Comparison of ENCODE assay signal across 21 cellular contexts in the genomic region with DNA sequence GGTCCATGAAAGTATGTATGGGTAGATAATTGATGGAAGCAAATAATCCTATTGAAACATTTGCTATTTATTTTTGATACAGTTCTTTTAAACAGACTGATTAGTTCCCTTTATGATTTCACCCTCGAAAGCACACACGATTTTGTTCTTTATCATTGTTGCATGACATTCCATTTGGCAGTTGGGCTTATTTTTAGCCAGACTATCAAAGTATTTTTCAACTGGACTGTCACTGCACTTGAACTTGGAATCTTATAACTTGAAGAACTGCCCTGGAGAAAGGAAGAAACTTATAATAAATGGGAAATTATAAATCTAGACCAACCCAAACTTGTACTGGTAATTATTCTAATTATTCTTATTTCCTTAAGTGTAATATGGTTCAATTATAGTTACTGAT. TPM values are rescaled to one million over a fixed set of nuclear protein-coding genes. Genes with fewer than 3 reads are reported as not detected.
A peak's percentile ranks its signal among the peaks of the same experiment; 100 is the strongest.
DNase-seq lines count a peak whose midpoint lies in the region; ATAC-seq and TF ChIP-seq lines count a peak whose summit lies in the region.
"Had no signal": no experiment of that assay in that cellular context is flagged by ENCODE, and none has a peak within 500 bp of the region (broad histone marks: within the 10 kb centered on the region; RNA-seq: fewer than 3 reads in every experiment).

A gene with protein sequence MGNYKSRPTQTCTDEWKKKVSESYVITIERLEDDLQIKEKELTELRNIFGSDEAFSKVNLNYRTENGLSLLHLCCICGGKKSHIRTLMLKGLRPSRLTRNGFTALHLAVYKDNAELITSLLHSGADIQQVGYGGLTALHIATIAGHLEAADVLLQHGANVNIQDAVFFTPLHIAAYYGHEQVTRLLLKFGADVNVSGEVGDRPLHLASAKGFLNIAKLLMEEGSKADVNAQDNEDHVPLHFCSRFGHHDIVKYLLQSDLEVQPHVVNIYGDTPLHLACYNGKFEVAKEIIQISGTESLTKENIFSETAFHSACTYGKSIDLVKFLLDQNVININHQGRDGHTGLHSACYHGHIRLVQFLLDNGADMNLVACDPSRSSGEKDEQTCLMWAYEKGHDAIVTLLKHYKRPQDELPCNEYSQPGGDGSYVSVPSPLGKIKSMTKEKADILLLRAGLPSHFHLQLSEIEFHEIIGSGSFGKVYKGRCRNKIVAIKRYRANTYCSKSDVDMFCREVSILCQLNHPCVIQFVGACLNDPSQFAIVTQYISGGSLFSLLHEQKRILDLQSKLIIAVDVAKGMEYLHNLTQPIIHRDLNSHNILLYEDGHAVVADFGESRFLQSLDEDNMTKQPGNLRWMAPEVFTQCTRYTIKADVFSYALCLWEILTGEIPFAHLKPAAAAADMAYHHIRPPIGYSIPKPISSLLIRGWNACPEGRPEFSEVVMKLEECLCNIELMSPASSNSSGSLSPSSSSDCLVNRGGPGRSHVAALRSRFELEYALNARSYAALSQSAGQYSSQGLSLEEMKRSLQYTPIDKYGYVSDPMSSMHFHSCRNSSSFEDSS (plus strand): TSS at position 235 of the 400 bp plus-strand sequence. CDS start 65 bp downstream, at position 300.

- ATAC-seq in left ventricle myocardium superior (peak; percentile 63), GM21737 (IDR thresholded peaks at IDR 0.05; ENCODE audit: unreplicated experiment) (no peak), HG02588 (IDR thresholded peaks at IDR 0.05; ENCODE audit: unreplicated experiment) (no peak)
- ATAC-seq: GM12878, GM23338, HepG2 had no signal

- H3K27me3 ChIP-seq in dorsolateral prefrontal cortex, result no peaks in the 10 kb centered on the region

- DNase-seq in dorsolateral prefrontal cortex (no peak), cardiac septum (ENCODE audit: low spot score) (no peak), left ventricle myocardium superior (no peak), occipital lobe (lab: John Stamatoyannopoulos, UW) (no peak), NCI-H187 treated with DMSO at 0.1 percent for 48 hours (lab: John Stamatoyannopoulos, UW) (no peak)
- DNase-seq: C1 segment of cervical spinal cord; CD4-positive, CD25-positive, alpha-beta regulatory T cell; CD8-positive, alpha-beta memory T cell; COR-L47; DMS 273 treated with DMSO at 0.1 percent for 48 hours; DMS53; DND-41; EL; HCEC 1CT had no signal

- H3K4me3 ChIP-seq in dorsolateral prefrontal cortex, result no peak within 1 kb of the TSS
- H3K4me3 ChIP-seq: GM12878, GM23338 had no signal

- TF ChIP-seq CTCF in dorsolateral prefrontal cortex (IDR thresholded peaks at IDR 0.05 in 54 of 56, conservative IDR thresholded peaks at IDR 0.05 in 2 of 56; ENCODE audit: low read depth in 1 of 56, partially characterized antibody in 56 of 56), result no peak

- H3K27ac ChIP-seq in dorsolateral prefrontal cortex, result no peak within 1 kb of the TSS

- intact Hi-C loops in dorsolateral prefrontal cortex (cut with DNase I), result no loop called here
- intact Hi-C loops in cardiac septum (cut with DNase I), result loop anchor here (5.0 to 10.0 kb wide), 2 partner anchors 127 to 230 kb away; no protein-coding TSS in a partner anchor
- intact Hi-C loops in left ventricle myocardium superior (cut with micrococcal nuclease), result no loop called here

RNA-seq across cellular contexts. Expression of the gene that starts here (rescaled TPM):
- total RNA-seq in dorsolateral prefrontal cortex, result 10 to 100 TPM in 104 of 120 experiments, 1 to 10 TPM in 16; 3.9 to 27.8 (median 13.9) TPM
- 55.2 TPM for total RNA-seq in cardiac septum
- total RNA-seq in left ventricle myocardium superior, result 93.4 TPM
- total RNA-seq in occipital lobe, result 23.4 TPM
- total RNA-seq: A172; CD4-positive, CD25-positive, alpha-beta regulatory T cell; CD8-positive, alpha-beta memory T cell; G401; GM12878; GM23338; HepG2 had no signal
